ENCODE assay signal across 24 cellular contexts in genomic region chrX:27590044-27590443, GRCh38. TPM values are rescaled to one million over a fixed set of nuclear protein-coding genes. Genes with fewer than 3 reads are reported as not detected.
DNase-seq lines count a peak whose midpoint lies in the region; ATAC-seq, FAIRE-seq and TF ChIP-seq lines count a peak whose summit lies in the region.
"Had no signal": no experiment of that assay in that cellular context is flagged by ENCODE, and none has a peak within 500 bp of the region (broad histone marks: within the 10 kb centered on the region; RNA-seq: fewer than 3 reads in every experiment).

Gene DCAF8L2, plus strand, starts transcription at chrX:27590344. Its CDS starts 156,552 bp downstream, at chrX:27746896.

- DNase-seq in A549 (ENCODE audit: low read depth in 1 of 2, low spot score in 1 of 2) (no peak), SK-MEL-5 (ENCODE audit: low read depth, low spot score) (peak; percentile 40), testis (peak; percentile 39), NCI-H524 treated with DMSO at 0.1 percent for 48 hours (lab: John Stamatoyannopoulos, UW) (no peak), NCI-H774 (lab: John Stamatoyannopoulos, UW) (no peak)
- DNase-seq: ACHN; BE2C; C1 segment of cervical spinal cord; CD4-positive, alpha-beta memory T cell; CD4-positive, CD25-positive, alpha-beta regulatory T cell; CD8-positive, alpha-beta memory T cell; COR-L47; DMS79 treated with DMSO at 0.1 percent for 48 hours; GF-D8 had no signal

- TF ChIP-seq POLR2A in A549 (IDR thresholded peaks at IDR 0.05; ENCODE audit: low read length), result no peak
- no peak for TF ChIP-seq POLR2A in testis (IDR thresholded peaks at IDR 0.05)

- no peaks in the 10 kb centered on the region for H3K4me1 ChIP-seq in A549
- H3K4me1 ChIP-seq in testis, result no peaks in the 10 kb centered on the region
- H3K4me1 ChIP-seq: BE2C, BLaER1 had no signal

- TF ChIP-seq CTCF in A549 (IDR thresholded peaks at IDR 0.05), result no peak
- no peak for TF ChIP-seq CTCF in testis (IDR thresholded peaks at IDR 0.05)

- no peaks in the 10 kb centered on the region for H3K36me3 ChIP-seq in testis (ENCODE audit: low read depth, missing control alignments)
- H3K36me3 ChIP-seq: BE2C, BLaER1 had no signal

- CTCF ChIA-PET in A549 (lab: Yijun Ruan, JAX), result no interaction called here

- no peaks in the 10 kb centered on the region for H3K27me3 ChIP-seq in testis
- H3K27me3 ChIP-seq: BE2C had no signal

- H3K9me3 ChIP-seq in A549 (no peaks in the 10 kb centered on the region), testis (no peaks in the 10 kb centered on the region)
- H3K9me3 ChIP-seq: BE2C had no signal

- POLR2A ChIA-PET in A549 (lab: Yijun Ruan, JAX), result no interaction called here

- H3K4me3 ChIP-seq in A549 (no peak within 1 kb of the TSS), testis (peak within 1 kb of the TSS in 1 of 2 donors; percentile 43)
- H3K4me3 ChIP-seq: BLaER1 had no signal

- no peak for TF ChIP-seq RAD21 in A549 (conservative IDR thresholded peaks at IDR 0.05 in 1 of 2, IDR thresholded peaks at IDR 0.05 in 1 of 2)

- ATAC-seq in A549, result no peak

- FAIRE-seq in A549 (lab: Jason Lieb, UNC), result peak; percentile 67
- FAIRE-seq: D721Med, G401.6, GM12891, GM19239 had no signal

- in situ Hi-C loops in SK-MEL-5 (cut with HindIII; ENCODE audit: low pct_unique_long_range_greater_than_20kb, low sequenced_read_pairs), result no loop called here

- H3K4me2 ChIP-seq in A549, result no peak within 1 kb of the TSS
- H3K4me2 ChIP-seq: BLaER1 had no signal

- H3K27ac ChIP-seq in A549, result no peak within 1 kb of the TSS
- H3K27ac ChIP-seq in testis, result peak within 1 kb of the TSS in 1 of 2 donors; percentile 18
- H3K27ac ChIP-seq: 22Rv1, BLaER1 had no signal

- WGBS in A549 (ENCODE audit: missing lambda C conversion rate), result 32% methylated on average over 7 of the region's 7 CpGs
- 60 to 82% methylated on average over 7 of the region's 7 CpGs for WGBS in testis, 2 donors

- intact Hi-C loops in testis (cut with DNase I; ENCODE audit: low total_unique reads), result no loop called here

- TF ChIP-seq EP300 in A549 (IDR thresholded peaks at IDR 0.05), result no peak

TF ChIP-seq in A549, 52 proteins besides CTCF, POLR2A, EP300 and RAD21:
- TF ChIP-seq JUNB (IDR thresholded peaks at IDR 0.05), result no peak
- no peak for TF ChIP-seq GATA3 (IDR thresholded peaks at IDR 0.05; ENCODE audit: borderline replicate concordance)
- no peak for TF ChIP-seq EHF (CRISPR knock-in tag; IDR thresholded peaks at IDR 0.05)
- TF ChIP-seq, protein P1, sequence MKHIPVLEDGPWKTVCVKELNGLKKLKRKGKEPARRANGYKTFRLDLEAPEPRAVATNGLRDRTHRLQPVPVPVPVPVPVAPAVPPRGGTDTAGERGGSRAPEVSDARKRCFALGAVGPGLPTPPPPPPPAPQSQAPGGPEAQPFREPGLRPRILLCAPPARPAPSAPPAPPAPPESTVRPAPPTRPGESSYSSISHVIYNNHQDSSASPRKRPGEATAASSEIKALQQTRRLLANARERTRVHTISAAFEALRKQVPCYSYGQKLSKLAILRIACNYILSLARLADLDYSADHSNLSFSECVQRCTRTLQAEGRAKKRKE (CRISPR knock-in tag; IDR thresholded peaks at IDR 0.05; ENCODE audit: low read depth), result no peak
- no peak for TF ChIP-seq FOSL2 (IDR thresholded peaks at IDR 0.05)
- TF ChIP-seq FOSL2 (CRISPR knock-in tag; IDR thresholded peaks at IDR 0.05), result no peak
- TF ChIP-seq ZNF302 (CRISPR knock-in tag; IDR thresholded peaks at IDR 0.05), result no peak
- TF ChIP-seq HOXB5 (CRISPR knock-in tag; IDR thresholded peaks at IDR 0.05), result no peak
- TF ChIP-seq RFX5 (IDR thresholded peaks at IDR 0.05), result no peak
- TF ChIP-seq CEBPB (IDR thresholded peaks at IDR 0.05), result no peak
- TF ChIP-seq TP53 (CRISPR knock-in tag; IDR thresholded peaks at IDR 0.05), result no peak
- TF ChIP-seq USF2 (IDR thresholded peaks at IDR 0.05), result no peak
- no peak for TF ChIP-seq HOXA7 (CRISPR knock-in tag; IDR thresholded peaks at IDR 0.05)
- TF ChIP-seq, protein P2, sequence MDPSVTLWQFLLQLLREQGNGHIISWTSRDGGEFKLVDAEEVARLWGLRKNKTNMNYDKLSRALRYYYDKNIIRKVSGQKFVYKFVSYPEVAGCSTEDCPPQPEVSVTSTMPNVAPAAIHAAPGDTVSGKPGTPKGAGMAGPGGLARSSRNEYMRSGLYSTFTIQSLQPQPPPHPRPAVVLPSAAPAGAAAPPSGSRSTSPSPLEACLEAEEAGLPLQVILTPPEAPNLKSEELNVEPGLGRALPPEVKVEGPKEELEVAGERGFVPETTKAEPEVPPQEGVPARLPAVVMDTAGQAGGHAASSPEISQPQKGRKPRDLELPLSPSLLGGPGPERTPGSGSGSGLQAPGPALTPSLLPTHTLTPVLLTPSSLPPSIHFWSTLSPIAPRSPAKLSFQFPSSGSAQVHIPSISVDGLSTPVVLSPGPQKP (IDR thresholded peaks at IDR 0.05; ENCODE audit: low read depth, low read length), result no peak
- TF ChIP-seq BCL3 (IDR thresholded peaks at IDR 0.05), result no peak
- TF ChIP-seq KDM1A (IDR thresholded peaks at IDR 0.05; ENCODE audit: low read depth), result no peak
- no peak for TF ChIP-seq POLR2AphosphoS2 (conservative IDR thresholded peaks at IDR 0.05; ENCODE audit: low read length)
- no peak for TF ChIP-seq E2F6 (IDR thresholded peaks at IDR 0.05; ENCODE audit: borderline replicate concordance, low read depth)
- no peak for TF ChIP-seq PBX3 (IDR thresholded peaks at IDR 0.05)
- no peak for TF ChIP-seq HEYL (CRISPR knock-in tag; IDR thresholded peaks at IDR 0.05)
- TF ChIP-seq KDM5A (IDR thresholded peaks at IDR 0.05), result no peak

RNA-seq across cellular contexts. Expression of gene DCAF8L2, which starts in this region (rescaled TPM):
- not detected in 2 replicates for polyA plus RNA-seq in A549 (2011; rRNA removed)
- not detected in 2 replicates for polyA plus RNA-seq in A549 (2012; cell fraction: cytosol; rRNA removed)
- polyA plus RNA-seq in A549 (2012; cell fraction: nucleus; rRNA removed), result not detected in 2 replicates
- not detected in 3 replicates for polyA plus RNA-seq in A549 (2017; fragmentation: RNase III; extraction: RNeasy Plus Mini Kit Qiagen cat#74134 plus additional on column Dnase treatment)
- polyA minus RNA-seq in A549 (2011; rRNA and poly(A)+ RNA removed), result not detected in 2 replicates
- total RNA-seq in SK-MEL-5 (2014; rRNA removed; shearing (Covaris generic)), result 0.90 and 1.8 TPM in 2 replicates
- 1.2 and 1.4 TPM in 2 replicates for polyA plus RNA-seq in SK-MEL-5 (2015; cell fraction: cytosol; rRNA removed)
- 4.4 TPM in 1 of 2 replicates, not detected in the other for polyA plus RNA-seq in SK-MEL-5 (2015; cell fraction: nucleus; rRNA removed)
- total RNA-seq in testis, result 100 to 1,000 TPM; 125 to 175 TPM
- polyA plus RNA-seq in testis (ENCODE audit: insufficient read depth, low read depth, low replicate concordance), result 55.4 TPM
- total RNA-seq: A172; A673; CD4-positive, alpha-beta memory T cell; CD4-positive, CD25-positive, alpha-beta regulatory T cell; CD8-positive, alpha-beta memory T cell had no signal
- polyA plus RNA-seq: AG04450; CD14-positive monocyte; CD4-positive, alpha-beta memory T cell; CD4-positive, CD25-positive, alpha-beta regulatory T cell; CD8-positive, alpha-beta memory T cell had no signal

Comparison
In these comparisons a context has a peak if more than half of its experiments do, and no peak if none do; other contexts are left out.
1. RNA of gene DCAF8L2 (total RNA-seq): 125 to 175 TPM in testis; 0.90 to 1.8 TPM in SK-MEL-5; every median in the first group is over 10 times any median in the second.
2. RNA of gene DCAF8L2 (polyA plus RNA-seq): 55.4 TPM in testis (single experiment); not detected in A549; every median in the first group is over 10 times any median in the second.
3. DNase-seq: peak in SK-MEL-5 (single experiment) and testis (single experiment); none in A549 (0 of 2), NCI-H524 treated with DMSO at 0.1 percent for 48 hours (single experiment) and NCI-H774 (single experiment).